In the genomic region with DNA sequence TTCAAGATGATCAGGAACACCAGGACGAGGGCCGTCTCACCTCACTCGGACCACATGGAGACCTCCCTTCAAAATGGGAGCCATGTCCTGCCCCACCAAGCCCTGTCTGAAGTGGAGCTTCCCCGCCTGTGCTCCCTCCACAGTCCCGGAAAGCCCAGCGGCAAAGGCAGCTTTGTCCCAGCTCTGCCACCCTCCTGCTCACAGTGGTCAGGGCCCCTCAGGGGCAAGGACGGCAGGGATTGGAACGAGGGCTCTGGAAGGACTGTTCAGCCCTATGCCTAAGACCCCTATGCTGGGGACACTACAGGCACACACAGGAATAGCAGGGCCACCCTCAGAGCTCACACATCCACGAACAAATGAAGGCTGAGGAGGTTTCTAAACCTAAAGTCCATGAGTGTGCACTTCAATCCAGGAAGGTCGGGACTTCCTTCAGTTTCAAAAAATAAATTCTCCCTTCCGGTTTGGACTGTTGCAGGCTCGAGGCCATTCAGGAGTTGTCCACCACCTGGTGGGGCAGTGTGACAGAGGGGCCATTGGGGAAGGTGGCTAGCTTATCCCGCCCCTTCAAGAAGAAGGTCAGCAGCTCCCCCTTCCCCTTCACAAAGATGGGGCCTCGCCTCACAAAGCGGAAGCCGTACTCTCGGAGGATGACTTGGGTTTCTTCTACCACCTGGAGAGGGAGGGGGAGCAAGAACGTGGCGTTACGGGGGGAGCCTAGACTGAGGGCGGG, we compare ENCODE assay signal across 1 cellular context.
TF ChIP-seq lines count a peak whose summit lies in the region.

No MANE protein-coding gene starts in this region.

TF ChIP-seq in IMR-90, 13 proteins besides CTCF, POLR2A, EP300 and RAD21:
- TF ChIP-seq, protein P1, sequence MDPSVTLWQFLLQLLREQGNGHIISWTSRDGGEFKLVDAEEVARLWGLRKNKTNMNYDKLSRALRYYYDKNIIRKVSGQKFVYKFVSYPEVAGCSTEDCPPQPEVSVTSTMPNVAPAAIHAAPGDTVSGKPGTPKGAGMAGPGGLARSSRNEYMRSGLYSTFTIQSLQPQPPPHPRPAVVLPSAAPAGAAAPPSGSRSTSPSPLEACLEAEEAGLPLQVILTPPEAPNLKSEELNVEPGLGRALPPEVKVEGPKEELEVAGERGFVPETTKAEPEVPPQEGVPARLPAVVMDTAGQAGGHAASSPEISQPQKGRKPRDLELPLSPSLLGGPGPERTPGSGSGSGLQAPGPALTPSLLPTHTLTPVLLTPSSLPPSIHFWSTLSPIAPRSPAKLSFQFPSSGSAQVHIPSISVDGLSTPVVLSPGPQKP (IDR thresholded peaks at IDR 0.05; ENCODE audit: borderline replicate concordance, low read depth, low read length): no peak
- TF ChIP-seq CEBPB (IDR thresholded peaks at IDR 0.05; ENCODE audit: low read depth, low read length) (no peak), SMC3 (IDR thresholded peaks at IDR 0.05; ENCODE audit: low read depth, low read length) (no peak), MXI1 (IDR thresholded peaks at IDR 0.05; ENCODE audit: borderline replicate concordance, low read depth, low read length) (no peak), CHD1 (IDR thresholded peaks at IDR 0.05; ENCODE audit: low read depth, low read length) (no peak), MAFK (IDR thresholded peaks at IDR 0.05; ENCODE audit: low read depth, low read length) (no peak), FOS (IDR thresholded peaks at IDR 0.05; ENCODE audit: low read depth, low read length) (no peak), MAZ (IDR thresholded peaks at IDR 0.05; ENCODE audit: borderline replicate concordance, low read depth, low read length) (no peak), RFX5 (IDR thresholded peaks at IDR 0.05; ENCODE audit: low read depth, low read length) (no peak), BHLHE40 (IDR thresholded peaks at IDR 0.05; ENCODE audit: low read depth, low read length) (no peak), NFE2L2 (IDR thresholded peaks at IDR 0.05; ENCODE audit: low read depth, low read length) (no peak)
- TF ChIP-seq, protein P2, sequence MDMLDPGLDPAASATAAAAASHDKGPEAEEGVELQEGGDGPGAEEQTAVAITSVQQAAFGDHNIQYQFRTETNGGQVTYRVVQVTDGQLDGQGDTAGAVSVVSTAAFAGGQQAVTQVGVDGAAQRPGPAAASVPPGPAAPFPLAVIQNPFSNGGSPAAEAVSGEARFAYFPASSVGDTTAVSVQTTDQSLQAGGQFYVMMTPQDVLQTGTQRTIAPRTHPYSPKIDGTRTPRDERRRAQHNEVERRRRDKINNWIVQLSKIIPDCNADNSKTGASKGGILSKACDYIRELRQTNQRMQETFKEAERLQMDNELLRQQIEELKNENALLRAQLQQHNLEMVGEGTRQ (IDR thresholded peaks at IDR 0.05; ENCODE audit: low read depth, low read length): no peak
